9 cellular contexts compared by ENCODE assay signal in the genomic region with DNA sequence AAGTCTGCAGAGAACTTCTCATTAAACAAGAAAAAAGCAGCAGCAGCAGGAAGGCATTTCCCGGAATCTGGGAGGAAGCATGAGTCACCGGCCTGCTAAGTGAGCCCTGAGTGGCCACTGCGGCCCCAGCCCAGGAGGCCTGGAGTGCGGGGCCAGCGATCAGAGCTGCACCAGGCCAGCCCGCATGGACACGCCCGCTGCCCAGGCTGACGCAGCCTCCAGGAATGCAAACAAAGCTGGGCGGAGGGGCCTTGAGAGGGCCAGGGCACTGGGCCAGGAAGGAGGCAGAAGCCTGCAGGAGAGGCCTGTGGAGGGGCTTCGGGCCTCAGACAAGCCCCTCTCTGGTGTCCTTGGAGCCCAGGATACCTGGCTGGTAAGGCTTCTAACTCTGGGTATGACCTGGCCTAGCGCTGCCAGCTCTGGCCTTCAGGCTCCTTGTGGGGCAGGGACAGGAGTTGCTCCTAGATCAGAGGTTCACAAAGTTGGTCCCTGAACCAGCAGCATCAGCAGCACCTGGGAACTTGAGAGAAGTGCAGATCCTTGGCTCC.
DNase-seq lines count a peak whose midpoint lies in the region; ATAC-seq and TF ChIP-seq lines count a peak whose summit lies in the region.
"Had no signal": no experiment of that assay in that cellular context is flagged by ENCODE, and none has a peak within 500 bp of the region (broad histone marks: within the 10 kb centered on the region; RNA-seq: fewer than 3 reads in every experiment).

No MANE protein-coding gene starts in this region.

- peak overlapping the region; percentile 52 for H3K27ac Mint-ChIP-seq in endodermal cell
- H3K27ac Mint-ChIP-seq in CD8-positive, alpha-beta T cell, result no peak overlapping the region
- no peak overlapping the region for H3K27ac Mint-ChIP-seq in activated CD4-positive, alpha-beta memory T cell treated with anti-CD3 and anti-CD28 coated beads for 36 hours
- H3K27ac Mint-ChIP-seq: memory B cell had no signal

- no peaks in the 10 kb centered on the region for H3K27me3 ChIP-seq in endodermal cell (ENCODE audit: control insufficient read depth, insufficient read depth, low read length, poor library complexity, severe bottlenecking)
- no peaks in the 10 kb centered on the region for H3K27me3 ChIP-seq in CD8-positive, alpha-beta T cell (ENCODE audit: insufficient read depth, low read length)

- no peak for ATAC-seq in CD8-positive, alpha-beta T cell
- ATAC-seq in GM21723 (IDR thresholded peaks at IDR 0.05; ENCODE audit: unreplicated experiment), result no peak
- ATAC-seq in GM21786 (IDR thresholded peaks at IDR 0.05; ENCODE audit: unreplicated experiment), result no peak

- intact Hi-C loops in CD8-positive, alpha-beta T cell (cut with DNase I, micrococcal nuclease), result no loop called here
- intact Hi-C loops in activated CD4-positive, alpha-beta memory T cell treated with anti-CD3 and anti-CD28 coated beads for 36 hours (cut with micrococcal nuclease), result no loop called here

- POLR2A ChIA-PET in CD8-positive, alpha-beta T cell (lab: Charles Lee), result no interaction called here
- POLR2A ChIA-PET in activated CD4-positive, alpha-beta memory T cell treated with anti-CD3 and anti-CD28 coated beads for 36 hours (lab: Charles Lee), result no interaction called here

- H3K36me3 ChIP-seq in endodermal cell (ENCODE audit: control insufficient read depth, insufficient read depth, low read length) (no peaks in the 10 kb centered on the region), mesodermal cell (ENCODE audit: control insufficient read depth, insufficient read depth, low read length) (no peaks in the 10 kb centered on the region)
- H3K36me3 ChIP-seq in CD8-positive, alpha-beta T cell (ENCODE audit: insufficient read depth, low read length), result no peaks in the 10 kb centered on the region

- no peak overlapping the region for H3K4me3 Mint-ChIP-seq in endodermal cell
- H3K4me3 Mint-ChIP-seq in CD8-positive, alpha-beta T cell, result no peak overlapping the region
- no peak overlapping the region for H3K4me3 Mint-ChIP-seq in activated CD4-positive, alpha-beta memory T cell treated with anti-CD3 and anti-CD28 coated beads for 36 hours
- H3K4me3 Mint-ChIP-seq: memory B cell had no signal

- H3K9me3 ChIP-seq in endodermal cell (ENCODE audit: control insufficient read depth, low read length), result no peaks in the 10 kb centered on the region
- H3K9me3 ChIP-seq in mesodermal cell (ENCODE audit: control insufficient read depth, low read length), result no peaks in the 10 kb centered on the region
- no peaks in the 10 kb centered on the region for H3K9me3 ChIP-seq in CD8-positive, alpha-beta T cell (ENCODE audit: low read length)

- no peaks in the 10 kb centered on the region for H3K27me3 Mint-ChIP-seq in endodermal cell (ENCODE audit: insufficient read depth)
- no peaks in the 10 kb centered on the region for H3K27me3 Mint-ChIP-seq in CD8-positive, alpha-beta T cell (ENCODE audit: low read depth)
- no peaks in the 10 kb centered on the region for H3K27me3 Mint-ChIP-seq in activated CD4-positive, alpha-beta memory T cell treated with anti-CD3 and anti-CD28 coated beads for 36 hours

- peak overlapping the region; percentile 72 for H3K27ac ChIP-seq in endodermal cell (ENCODE audit: low read depth, low read length)
- H3K27ac ChIP-seq in mesodermal cell (ENCODE audit: low read depth, low read length, severe bottlenecking), result peak overlapping the region; percentile 99
- H3K27ac ChIP-seq in CD8-positive, alpha-beta T cell (ENCODE audit: low read depth, low read length), result no peak overlapping the region

- CTCF ChIA-PET in CD8-positive, alpha-beta T cell (lab: Charles Lee), result no interaction called here
- CTCF ChIA-PET in activated CD4-positive, alpha-beta memory T cell treated with anti-CD3 and anti-CD28 coated beads for 36 hours (lab: Charles Lee), result no interaction called here

- no peak overlapping the region for H3K4me3 ChIP-seq in endodermal cell (ENCODE audit: low read length)
- peak overlapping the region; percentile 15 for H3K4me3 ChIP-seq in mesodermal cell (ENCODE audit: extremely low read depth, insufficient read depth, low read length, poor library complexity, severe bottlenecking)
- no peak overlapping the region for H3K4me3 ChIP-seq in CD8-positive, alpha-beta T cell (ENCODE audit: low read depth, low read length)

- H3K4me1 Mint-ChIP-seq in endodermal cell, result peaks cover 4% of the 10 kb centered on the region
- no peaks in the 10 kb centered on the region for H3K4me1 Mint-ChIP-seq in CD8-positive, alpha-beta T cell (ENCODE audit: low read depth)
- H3K4me1 Mint-ChIP-seq in activated CD4-positive, alpha-beta memory T cell treated with anti-CD3 and anti-CD28 coated beads for 36 hours (ENCODE audit: low read depth), result no peaks in the 10 kb centered on the region
- H3K4me1 Mint-ChIP-seq: memory B cell had no signal

- H3K9me3 Mint-ChIP-seq in endodermal cell, result no peaks in the 10 kb centered on the region
- no peaks in the 10 kb centered on the region for H3K9me3 Mint-ChIP-seq in CD8-positive, alpha-beta T cell
- no peaks in the 10 kb centered on the region for H3K9me3 Mint-ChIP-seq in activated CD4-positive, alpha-beta memory T cell treated with anti-CD3 and anti-CD28 coated beads for 36 hours
- H3K9me3 Mint-ChIP-seq: memory B cell had no signal

- no peak for TF ChIP-seq CTCF in endodermal cell (conservative IDR thresholded peaks at IDR 0.05)
- no peak for TF ChIP-seq CTCF in CD8-positive, alpha-beta T cell (IDR thresholded peaks at IDR 0.05)

- H3K9ac ChIP-seq in endodermal cell (ENCODE audit: extremely low read depth, low read length, poor library complexity, severe bottlenecking), result peak overlapping the region; percentile 30

- WGBS in endodermal cell (ENCODE audit: insufficient coverage in 1 of 2, insufficient read length in 1 of 2), 2 experiments, result 16 to 44% methylated on average over 5 to 12 of the region's 12 CpGs
- WGBS in mesodermal cell (ENCODE audit: insufficient coverage in 2 of 2), 2 experiments, result 9 to 14% methylated on average over 12 of the region's 12 CpGs

- no peaks in the 10 kb centered on the region for H3K36me3 Mint-ChIP-seq in endodermal cell (ENCODE audit: low read depth)
- H3K36me3 Mint-ChIP-seq in CD8-positive, alpha-beta T cell, result no peaks in the 10 kb centered on the region
- no peaks in the 10 kb centered on the region for H3K36me3 Mint-ChIP-seq in activated CD4-positive, alpha-beta memory T cell treated with anti-CD3 and anti-CD28 coated beads for 36 hours
- H3K36me3 Mint-ChIP-seq: memory B cell had no signal

- H3K4me1 ChIP-seq in endodermal cell (ENCODE audit: control insufficient read depth, insufficient read depth, low read length) (peaks cover 9% of the 10 kb centered on the region), mesodermal cell (ENCODE audit: control insufficient read depth, insufficient read depth, low read length, poor library complexity, severe bottlenecking) (peaks cover 53% of the 10 kb centered on the region)
- H3K4me1 ChIP-seq in CD8-positive, alpha-beta T cell (ENCODE audit: insufficient read depth, low read length), result no peaks in the 10 kb centered on the region

- DNase-seq in DMS53 treated with DMSO at 0.1 percent for 48 hours (lab: John Stamatoyannopoulos, UW; ENCODE audit: unreplicated experiment), result peak; percentile 81
- DNase-seq in OCI-M1 (lab: John Stamatoyannopoulos, UW), result peak; percentile 93
- DNase-seq in endodermal cell, result peak; percentile 95
- no peak for DNase-seq in CD8-positive, alpha-beta T cell
- no peak for DNase-seq in activated CD4-positive, alpha-beta memory T cell treated with anti-CD3 and anti-CD28 coated beads for 36 hours

Comparison
In these comparisons a context has a peak if more than half of its experiments do, and no peak if none do; other contexts are left out.
1. DNase-seq: peak in DMS53 treated with DMSO at 0.1 percent for 48 hours (single experiment), OCI-M1 (single experiment) and endodermal cell (single experiment); none in CD8-positive, alpha-beta T cell (0 of 7) and activated CD4-positive, alpha-beta memory T cell treated with anti-CD3 and anti-CD28 coated beads for 36 hours (single experiment).